ENCODE assay signal across 30 cellular contexts in the genomic region with DNA sequence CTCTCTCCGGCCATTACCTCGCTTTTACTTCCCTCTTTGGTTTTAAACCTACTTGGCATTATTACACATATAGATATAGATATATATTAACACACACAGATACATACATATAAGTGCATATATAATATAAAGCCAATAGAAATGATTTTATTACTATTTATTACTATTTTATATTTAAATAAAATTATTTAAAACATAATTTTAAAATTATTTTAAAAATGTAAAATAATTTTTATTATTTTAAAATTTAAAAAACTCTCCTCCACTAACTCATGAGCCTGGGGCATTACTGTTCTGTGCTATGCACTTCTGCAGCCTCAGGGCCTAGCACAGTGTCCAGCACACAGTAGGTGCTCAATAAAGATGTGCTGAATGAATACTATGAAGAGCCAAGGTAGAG.
"Had no signal": no experiment of that assay in that cellular context is flagged by ENCODE, and none has a peak within 500 bp of the region (broad histone marks: within the 10 kb centered on the region; RNA-seq: fewer than 3 reads in every experiment).

No MANE protein-coding gene starts in this region.

- H3K9me3 Mint-ChIP-seq: activated naive CD8-positive, alpha-beta T cell treated with anti-CD3 and anti-CD28 coated beads, Interleukin-2, amount 10 ng/mL, durations not matched to agents 7 days and 5 days had no signal

- DNase-seq: activated CD4-positive, alpha-beta T cell treated with anti-CD3 and anti-CD28 coated beads for 1 hour; activated CD4-positive, alpha-beta T cell treated with anti-CD3 and anti-CD28 coated beads, Interleukin-2, amount 10 ng/mL, durations not matched to agents 7 days and 5 days; activated CD4-positive, alpha-beta T cell treated with anti-CD3 and anti-CD28 coated beads, Interleukin-2, amount 50 U/mL, for 48 hours; activated CD4-positive, CD25-positive, alpha-beta regulatory T cell; activated CD8-positive, alpha-beta memory T cell treated with anti-CD3 and anti-CD28 coated beads for 24 hours; activated CD8-positive, alpha-beta memory T cell treated with anti-CD3 and anti-CD28 coated beads, Interleukin-2, amount 10 ng/mL, durations not matched to agents 7 days and 5 days; activated CD8-positive, alpha-beta memory T cell treated with anti-CD3 and anti-CD28 coated beads, Interleukin-2, amount 50 U/mL, for 48 hours; activated effector memory CD4-positive, alpha-beta T cell treated with anti-CD3 and anti-CD28 coated beads, Interleukin-2, amount 50 U/mL, for 16 hours; activated naive CD4-positive, alpha-beta T cell; activated naive CD4-positive, alpha-beta T cell treated with anti-CD3 and anti-CD28 coated beads, Interleukin-2, amount 50 U/mL, for 16 hours; activated naive CD8-positive, alpha-beta T cell treated with anti-CD3 and anti-CD28 coated beads, Interleukin-2, amount 10 ng/mL, durations not matched to agents 7 days and 5 days; activated T-cell treated with anti-CD3 and anti-CD28 coated beads, Interleukin-2, amount 50 U/mL, for 1 hour; activated T-cell treated with anti-CD3 and anti-CD28 coated beads, Interleukin-2, amount 50 U/mL, for 72 hours; adrenal gland; caudate nucleus; NCI-H1092 treated with DMSO at 0.1 percent for 48 hours; NCI-H1417; NCI-H146; NCI-H187; NCI-H2029 treated with DMSO at 0.1 percent for 48 hours; NCI-H2107; NCI-H2171; NCI-H510A; NCI-H526; NCI-H748 treated with DMSO at 0.1 percent for 48 hours; SHP77; SJCRH30; T1000 had no signal

- ATAC-seq: activated CD8-positive, alpha-beta memory T cell treated with anti-CD3 and anti-CD28 coated beads, Interleukin-2, amount 10 ng/mL, durations not matched to agents 7 days and 5 days; activated T-cell treated with anti-CD3 and anti-CD28 coated beads, Interleukin-2, amount 50 U/mL, for 72 hours; activated T-helper 17 cell treated with anti-CD3 and anti-CD28 coated beads, Interleukin-2, amount 50 U/mL, for 72 hours had no signal

- H3K27ac Mint-ChIP-seq: activated CD4-positive, alpha-beta T cell treated with anti-CD3 and anti-CD28 coated beads, Interleukin-2, amount 10 ng/mL, durations not matched to agents 7 days and 5 days; activated CD8-positive, alpha-beta memory T cell treated with anti-CD3 and anti-CD28 coated beads, Interleukin-2, amount 10 ng/mL, durations not matched to agents 7 days and 5 days; activated naive CD8-positive, alpha-beta T cell treated with anti-CD3 and anti-CD28 coated beads, Interleukin-2, amount 10 ng/mL, durations not matched to agents 7 days and 5 days; activated T-cell treated with anti-CD3 and anti-CD28 coated beads, Interleukin-2, amount 50 U/mL, for 72 hours; brain had no signal

- H3K4me3 Mint-ChIP-seq: activated CD4-positive, alpha-beta T cell treated with anti-CD3 and anti-CD28 coated beads, Interleukin-2, amount 10 ng/mL, durations not matched to agents 7 days and 5 days; activated CD8-positive, alpha-beta memory T cell treated with anti-CD3 and anti-CD28 coated beads, Interleukin-2, amount 10 ng/mL, durations not matched to agents 7 days and 5 days; activated naive CD8-positive, alpha-beta T cell treated with anti-CD3 and anti-CD28 coated beads, Interleukin-2, amount 10 ng/mL, durations not matched to agents 7 days and 5 days; activated T-cell treated with anti-CD3 and anti-CD28 coated beads, Interleukin-2, amount 50 U/mL, for 72 hours; activated T-helper 17 cell treated with anti-CD3 and anti-CD28 coated beads, Interleukin-2, amount 50 U/mL, for 72 hours; brain had no signal

- H3K4me1 Mint-ChIP-seq: activated CD4-positive, alpha-beta T cell treated with anti-CD3 and anti-CD28 coated beads, Interleukin-2, amount 10 ng/mL, durations not matched to agents 7 days and 5 days; activated naive CD8-positive, alpha-beta T cell treated with anti-CD3 and anti-CD28 coated beads, Interleukin-2, amount 10 ng/mL, durations not matched to agents 7 days and 5 days had no signal

- H3K27me3 Mint-ChIP-seq: activated CD4-positive, alpha-beta T cell treated with anti-CD3 and anti-CD28 coated beads, Interleukin-2, amount 10 ng/mL, durations not matched to agents 7 days and 5 days; activated CD8-positive, alpha-beta memory T cell treated with anti-CD3 and anti-CD28 coated beads, Interleukin-2, amount 10 ng/mL, durations not matched to agents 7 days and 5 days; activated naive CD8-positive, alpha-beta T cell treated with anti-CD3 and anti-CD28 coated beads, Interleukin-2, amount 10 ng/mL, durations not matched to agents 7 days and 5 days; activated T-helper 17 cell treated with anti-CD3 and anti-CD28 coated beads, Interleukin-2, amount 50 U/mL, for 72 hours; brain had no signal

- H3K36me3 Mint-ChIP-seq: brain had no signal
